27 cellular contexts compared by ENCODE assay signal in the genomic region with DNA sequence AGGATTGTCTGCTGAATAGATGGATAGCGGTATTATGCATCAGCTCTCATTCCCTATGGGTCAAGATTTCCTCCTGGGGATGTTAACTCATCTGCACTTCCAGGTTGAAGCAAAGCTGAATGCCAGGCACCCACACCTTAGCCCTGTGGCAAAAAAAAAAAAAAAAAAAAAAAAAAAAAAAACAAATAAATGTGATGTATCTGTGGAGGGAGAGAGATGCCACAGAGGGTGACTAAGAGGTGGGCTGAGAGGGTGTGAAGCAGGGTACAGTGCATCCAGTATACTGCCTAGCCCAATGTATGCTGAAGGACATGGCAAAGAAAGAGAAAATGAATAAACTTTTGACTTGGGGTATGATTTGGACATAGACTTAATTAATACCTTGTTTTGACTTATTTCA.
DNase-seq lines count a peak whose midpoint lies in the region; ATAC-seq, FAIRE-seq and TF ChIP-seq lines count a peak whose summit lies in the region.
"Had no signal": no experiment of that assay in that cellular context is flagged by ENCODE, and none has a peak within 500 bp of the region (broad histone marks: within the 10 kb centered on the region; RNA-seq: fewer than 3 reads in every experiment).

No MANE protein-coding gene starts in this region.

- H3K4me3 Mint-ChIP-seq in activated CD4-positive, alpha-beta T cell treated with anti-CD3 and anti-CD28 coated beads, Interleukin-2, amount 10 ng/mL, durations not matched to agents 24 days and 14 days, result no peak overlapping the region
- H3K4me3 Mint-ChIP-seq in astrocyte (ENCODE audit: unreplicated experiment), result no peak overlapping the region
- H3K4me3 Mint-ChIP-seq in T-cell, result no peak overlapping the region
- H3K4me3 Mint-ChIP-seq: CD4-positive, alpha-beta T cell; GM23338; H9 had no signal

- no peaks in the 10 kb centered on the region for H3K36me3 ChIP-seq in PC-9 (ENCODE audit: low read depth)
- H3K36me3 ChIP-seq in astrocyte (ENCODE audit: insufficient read depth, low read length), result no peaks in the 10 kb centered on the region
- no peaks in the 10 kb centered on the region for H3K36me3 ChIP-seq in testis (ENCODE audit: low read depth, missing control alignments)
- H3K36me3 ChIP-seq: BLaER1 treated with 17β-estradiol and CSF1 and Interleukin-3, amounts not matched to agents 10 nM and 100 nM had no signal

- DNase-seq in activated CD4-positive, alpha-beta T cell treated with anti-CD3 and anti-CD28 coated beads, Interleukin-2, amount 10 ng/mL, durations not matched to agents 24 days and 14 days, result peak; percentile 20
- no peak for DNase-seq in activated CD4-positive, alpha-beta T cell treated with anti-CD3 and anti-CD28 coated beads for 48 hours
- DNase-seq in PC-9, result peak; percentile 45 to 83
- no peak for DNase-seq in astrocyte (ENCODE audit: low read depth)
- peak; percentile 5 for DNase-seq in testis
- no peak for DNase-seq in T-cell
- DNase-seq in SKM-1 treated with dmso at 0.1 percent for 144 hours (lab: John Stamatoyannopoulos, UW; ENCODE audit: unreplicated experiment), result no peak
- DNase-seq: 8988T; AML-193; Caco-2; CD4-positive, alpha-beta T cell; DND-41; H9; Kasumi-1; MM.1S; NCI-H2029; NCI-H446; NCI-H524 treated with DMSO at 0.1 percent for 48 hours; NCI-H774; PC-3; Right ventricle myocardium superior; RPMI8226 had no signal

- 100% methylated on average over 1 of the region's 1 CpG for WGBS in testis, 2 donors

- no peak overlapping the region for H3K9ac ChIP-seq in astrocyte (ENCODE audit: low read length)
- H3K9ac ChIP-seq: BLaER1 treated with 17β-estradiol and CSF1 and Interleukin-3, amounts not matched to agents 10 nM and 100 nM had no signal

- TF ChIP-seq POLR2A in testis (IDR thresholded peaks at IDR 0.05), result no peak

- H3F3A ChIP-seq in PC-9 (ENCODE audit: insufficient read depth, low read depth), result peaks cover 14% of the 10 kb centered on the region

- TF ChIP-seq CTCF in PC-9 (conservative IDR thresholded peaks at IDR 0.05) (no peak), astrocyte (IDR thresholded peaks at IDR 0.05; ENCODE audit: insufficient read depth, low read depth, low read length) (no peak), testis (IDR thresholded peaks at IDR 0.05) (no peak)

- no peaks in the 10 kb centered on the region for H3K36me3 Mint-ChIP-seq in activated CD4-positive, alpha-beta T cell treated with anti-CD3 and anti-CD28 coated beads, Interleukin-2, amount 10 ng/mL, durations not matched to agents 24 days and 14 days (ENCODE audit: low read depth)
- H3K36me3 Mint-ChIP-seq in astrocyte (ENCODE audit: low read depth, unreplicated experiment) (peaks cover 2% of the 10 kb centered on the region), T-cell (no peaks in the 10 kb centered on the region)

- BruUV-seq in PC-9 (replicated peaks; lab: Mats Ljungman, UMichigan), result no TSS peak

- H3K4me2 ChIP-seq in PC-9 (peak overlapping the region; percentile 20), astrocyte (ENCODE audit: low read length) (no peak overlapping the region)
- H3K4me2 ChIP-seq: BLaER1 treated with 17β-estradiol and CSF1 and Interleukin-3, amounts not matched to agents 10 nM and 100 nM; GM23338 had no signal

- FAIRE-seq in astrocyte (lab: Jason Lieb, UNC), result no peak
- FAIRE-seq: HepG2, K562 had no signal

- peak overlapping the region; percentile 30; the same call in 1 of the 2 replicates for H3K27ac ChIP-seq in PC-9
- H3K27ac ChIP-seq in astrocyte (ENCODE audit: low read depth, low read length), result peak overlapping the region; percentile 89
- no peak overlapping the region for H3K27ac ChIP-seq in testis
- H3K27ac ChIP-seq: BLaER1 treated with 17β-estradiol and CSF1 and Interleukin-3, amounts not matched to agents 10 nM and 100 nM had no signal

- H2AFZ ChIP-seq in PC-9, result no peak overlapping the region
- no peak overlapping the region for H2AFZ ChIP-seq in astrocyte (ENCODE audit: low read depth, low read length)
- H2AFZ ChIP-seq: GM23338 had no signal

- ATAC-seq in T-cell (replicated peaks in 1 of 4) (no peak), GM18502 (IDR thresholded peaks at IDR 0.05; ENCODE audit: poor library complexity, unreplicated experiment) (no peak)
- ATAC-seq: GM23338, HepG2, K562, PC-3 had no signal

- no peaks in the 10 kb centered on the region for H3K79me2 ChIP-seq in PC-9 (ENCODE audit: low read depth)
- H3K79me2 ChIP-seq in astrocyte (ENCODE audit: insufficient read depth, low read length), result no peaks in the 10 kb centered on the region

- intact Hi-C loops in activated CD4-positive, alpha-beta T cell treated with anti-CD3 and anti-CD28 coated beads, Interleukin-2, amount 10 ng/mL, durations not matched to agents 24 days and 14 days (cut with micrococcal nuclease), result no loop called here
- intact Hi-C loops in PC-9 (cut with micrococcal nuclease; ENCODE audit: unreplicated experiment), result no loop called here
- intact Hi-C loops in testis (cut with DNase I; ENCODE audit: low total_unique reads), result no loop called here

- H3K4me1 ChIP-seq in PC-9 (replicated peaks; ENCODE audit: insufficient read depth), result peaks cover 39% of the 10 kb centered on the region
- peaks cover 26% of the 10 kb centered on the region for H3K4me1 ChIP-seq in astrocyte (ENCODE audit: insufficient read depth, low read length)
- peaks cover 5% of the 10 kb centered on the region for H3K4me1 ChIP-seq in testis
- H3K4me1 ChIP-seq: Caco-2 had no signal

- H3K27me3 ChIP-seq in PC-9 (ENCODE audit: insufficient read depth, low read depth) (no peaks in the 10 kb centered on the region), astrocyte (ENCODE audit: insufficient read depth, low read length) (no peaks in the 10 kb centered on the region), testis (no peaks in the 10 kb centered on the region)
- H3K27me3 ChIP-seq: BLaER1 treated with 17β-estradiol and CSF1 and Interleukin-3, amounts not matched to agents 10 nM and 100 nM had no signal

- peaks cover 7% of the 10 kb centered on the region for H3K9me3 Mint-ChIP-seq in activated CD4-positive, alpha-beta T cell treated with anti-CD3 and anti-CD28 coated beads, Interleukin-2, amount 10 ng/mL, durations not matched to agents 24 days and 14 days
- peaks cover 8% of the 10 kb centered on the region for H3K9me3 Mint-ChIP-seq in astrocyte (ENCODE audit: unreplicated experiment)
- no peaks in the 10 kb centered on the region for H3K9me3 Mint-ChIP-seq in T-cell
- H3K9me3 Mint-ChIP-seq: CD4-positive, alpha-beta T cell had no signal

- H3K27me3 Mint-ChIP-seq in activated CD4-positive, alpha-beta T cell treated with anti-CD3 and anti-CD28 coated beads, Interleukin-2, amount 10 ng/mL, durations not matched to agents 24 days and 14 days, result peaks cover 18% of the 10 kb centered on the region
- H3K27me3 Mint-ChIP-seq in astrocyte (ENCODE audit: low read depth, unreplicated experiment) (no peaks in the 10 kb centered on the region), T-cell (peaks cover 21 to 29% of the 10 kb centered on the region in 2 donors)

- CTCF ChIA-PET in PC-9 (lab: Charles Lee), result interaction anchor here (0.7 kb wide), 1 partner anchor 144 kb away, joined by 7 read pairs; no protein-coding TSS in a partner anchor
- CTCF ChIA-PET in T-cell (lab: Charles Lee), result interaction anchor here in 1 of 2 donors (0.6 kb wide), 1 partner anchor 364 kb away, joined by 3 read pairs; no protein-coding TSS in a partner anchor

- no peak overlapping the region for H3K27ac Mint-ChIP-seq in activated CD4-positive, alpha-beta T cell treated with anti-CD3 and anti-CD28 coated beads, Interleukin-2, amount 10 ng/mL, durations not matched to agents 24 days and 14 days
- H3K27ac Mint-ChIP-seq in astrocyte (ENCODE audit: unreplicated experiment), result no peak overlapping the region
- H3K27ac Mint-ChIP-seq in T-cell, result no peak overlapping the region
- H3K27ac Mint-ChIP-seq: CD4-positive, alpha-beta T cell; GM23338; H9 had no signal

- no peak overlapping the region for H3K4me3 ChIP-seq in PC-9
- H3K4me3 ChIP-seq in astrocyte (ENCODE audit: insufficient read depth, low read depth, low read length), result no peak overlapping the region
- H3K4me3 ChIP-seq in testis, result no peak overlapping the region
- H3K4me3 ChIP-seq: BLaER1 treated with 17β-estradiol and CSF1 and Interleukin-3, amounts not matched to agents 10 nM and 100 nM; GM23338; K562 had no signal

- 0 out of 2 replicates have a peak, but pooled peaks cover 10% of the 10 kb centered on the region for H3K9me3 ChIP-seq in PC-9 (ENCODE audit: insufficient read depth, low read depth)
- H3K9me3 ChIP-seq in astrocyte (ENCODE audit: insufficient read depth, low read depth, low read length), result no peaks in the 10 kb centered on the region
- no peaks in the 10 kb centered on the region for H3K9me3 ChIP-seq in testis
- H3K9me3 ChIP-seq: Caco-2 had no signal

- H4K20me1 ChIP-seq in PC-9 (ENCODE audit: insufficient read depth) (no peaks in the 10 kb centered on the region), astrocyte (ENCODE audit: insufficient read depth, low read length) (no peaks in the 10 kb centered on the region)
- H4K20me1 ChIP-seq: BLaER1 treated with 17β-estradiol and CSF1 and Interleukin-3, amounts not matched to agents 10 nM and 100 nM had no signal

- POLR2A ChIA-PET in PC-9 (lab: Charles Lee; ENCODE audit: unreplicated experiment) (interaction anchor here (0.6 to 0.7 kb wide), 3 partner anchors 243 to 615 kb away, joined by 3 to 7 read pairs (median 4); a partner anchor contains a TSS), T-cell (lab: Charles Lee) (no interaction called here)

- H3K9me2 ChIP-seq in PC-9 (ENCODE audit: insufficient read depth), result no peaks in the 10 kb centered on the region

- no peaks in the 10 kb centered on the region for H3K4me1 Mint-ChIP-seq in activated CD4-positive, alpha-beta T cell treated with anti-CD3 and anti-CD28 coated beads, Interleukin-2, amount 10 ng/mL, durations not matched to agents 24 days and 14 days
- H3K4me1 Mint-ChIP-seq in astrocyte (ENCODE audit: low read depth, unreplicated experiment) (peaks cover 34% of the 10 kb centered on the region), T-cell (no peaks in the 10 kb centered on the region)
- H3K4me1 Mint-ChIP-seq: GM23338, H9 had no signal

Comparison
In these comparisons a context has a peak if more than half of its experiments do, and no peak if none do; other contexts are left out.
1. DNase-seq: peak in activated CD4-positive, alpha-beta T cell treated with anti-CD3 and anti-CD28 coated beads, Interleukin-2, amount 10 ng/mL, durations not matched to agents 24 days and 14 days (single experiment), PC-9 (2 of 2) and testis (single experiment); none in activated CD4-positive, alpha-beta T cell treated with anti-CD3 and anti-CD28 coated beads for 48 hours (single experiment), astrocyte (single experiment), T-cell (0 of 34) and SKM-1 treated with dmso at 0.1 percent for 144 hours (single experiment).
2. H3K27ac ChIP-seq: peak in PC-9 (single experiment) and astrocyte (single experiment); none in testis (0 of 2).